Comparison of ENCODE assay signal across 12 cellular contexts in the genomic region with DNA sequence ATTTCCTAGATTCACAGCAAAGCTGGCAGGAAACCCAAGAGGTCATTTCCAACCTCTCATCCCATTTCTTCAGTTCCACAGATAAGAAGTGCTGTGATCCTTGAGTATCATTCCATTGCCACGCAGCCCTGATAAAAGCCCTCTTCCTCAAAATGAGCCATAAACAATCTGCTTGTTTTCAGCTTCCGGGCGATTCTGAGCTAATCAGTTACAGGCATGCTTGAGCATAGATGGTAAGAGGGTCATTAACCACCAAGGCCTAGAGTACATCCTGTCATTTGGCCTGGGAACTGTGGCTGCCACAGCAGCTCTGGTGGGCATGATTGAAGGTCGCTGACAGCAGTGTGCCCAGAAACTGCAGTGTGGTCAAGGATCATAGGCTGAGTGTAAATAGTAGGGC. TPM values are rescaled to one million over a fixed set of nuclear protein-coding genes. Genes with fewer than 3 reads are reported as not detected.
DNase-seq lines count a peak whose midpoint lies in the region; ATAC-seq lines count a peak whose summit lies in the region.
"Had no signal": no experiment of that assay in that cellular context is flagged by ENCODE, and none has a peak within 500 bp of the region (broad histone marks: within the 10 kb centered on the region; RNA-seq: fewer than 3 reads in every experiment).

No MANE protein-coding gene starts in this region.

- H3K27me3 Mint-ChIP-seq in activated T-helper 17 cell treated with anti-CD3 and anti-CD28 coated beads, Interleukin-2, amount 50 U/mL, for 72 hours, result peaks cover 32% of the 10 kb centered on the region

- H3K27ac Mint-ChIP-seq in activated T-helper 17 cell treated with anti-CD3 and anti-CD28 coated beads, Interleukin-2, amount 50 U/mL, for 72 hours, result no peak overlapping the region

- H3K9me3 Mint-ChIP-seq in activated T-helper 17 cell treated with anti-CD3 and anti-CD28 coated beads, Interleukin-2, amount 50 U/mL, for 72 hours, result no peaks in the 10 kb centered on the region
- H3K9me3 Mint-ChIP-seq: activated T-cell treated with anti-CD3 and anti-CD28 coated beads, Interleukin-2, amount 50 U/mL, for 4 hours had no signal

- peaks cover 29% of the 10 kb centered on the region for H3K4me1 ChIP-seq in mesodermal cell (ENCODE audit: control insufficient read depth, insufficient read depth, low read length, poor library complexity, severe bottlenecking)

- DNase-seq in SW480 (ENCODE audit: low spot score) (peak; percentile 27), dedifferentiated amniotic fluid mesenchymal stem cell (ENCODE audit: extremely low spot score) (no peak)
- DNase-seq in stimulated activated naive CD8-positive, alpha-beta T cell treated with anti-CD3 and anti-CD28 coated beads, Interleukin-15, Interleukin-2, amounts not matched to agents 100 U/mL and 50 U/mL, for 24 hours, result no peak
- DNase-seq: activated T-cell treated with anti-CD3 and anti-CD28 coated beads, Interleukin-2, amount 50 U/mL, for 4 hours; MM.1S; stimulated activated CD4-positive, alpha-beta T cell treated with anti-CD3 and anti-CD28 coated beads, Interleukin-12 subunit alpha, Interleukin-12 subunit beta, amount 100 ng/mL, for 4 hours had no signal

- peak overlapping the region; percentile 79 for H3K27ac ChIP-seq in mesodermal cell (ENCODE audit: low read depth, low read length, severe bottlenecking)
- H3K27ac ChIP-seq: SK-N-MC had no signal

- 44 to 71% methylated on average over 3 of the region's 4 CpGs for WGBS in mesodermal cell (ENCODE audit: insufficient coverage in 2 of 2), 2 experiments

- no peaks in the 10 kb centered on the region for H3K36me3 ChIP-seq in mesodermal cell (ENCODE audit: control insufficient read depth, insufficient read depth, low read length)

- no peak overlapping the region for H3K4me3 ChIP-seq in mesodermal cell (ENCODE audit: extremely low read depth, insufficient read depth, low read length, poor library complexity, severe bottlenecking)
- H3K4me3 ChIP-seq: SK-N-MC had no signal

- ATAC-seq in GM18870 (IDR thresholded peaks at IDR 0.05; ENCODE audit: unreplicated experiment) (peak; percentile 61), HG03108 (IDR thresholded peaks at IDR 0.05; ENCODE audit: unreplicated experiment) (peak; percentile 66), GM21381 (IDR thresholded peaks at IDR 0.05; ENCODE audit: unreplicated experiment) (no peak)
- ATAC-seq in activated T-helper 17 cell treated with anti-CD3 and anti-CD28 coated beads, Interleukin-2, amount 50 U/mL, for 72 hours (replicated peaks), result no peak
- ATAC-seq in stimulated activated naive CD8-positive, alpha-beta T cell treated with anti-CD3 and anti-CD28 coated beads, Interleukin-15, Interleukin-2, amounts not matched to agents 100 U/mL and 50 U/mL, for 24 hours, result no peak
- ATAC-seq: activated T-cell treated with anti-CD3 and anti-CD28 coated beads, Interleukin-2, amount 50 U/mL, for 4 hours had no signal

- H3K4me3 Mint-ChIP-seq in activated T-helper 17 cell treated with anti-CD3 and anti-CD28 coated beads, Interleukin-2, amount 50 U/mL, for 72 hours, result no peak overlapping the region
- H3K4me3 Mint-ChIP-seq: activated T-cell treated with anti-CD3 and anti-CD28 coated beads, Interleukin-2, amount 50 U/mL, for 4 hours had no signal

- no peaks in the 10 kb centered on the region for H3K4me1 Mint-ChIP-seq in activated T-helper 17 cell treated with anti-CD3 and anti-CD28 coated beads, Interleukin-2, amount 50 U/mL, for 72 hours

- H3K9me3 ChIP-seq in mesodermal cell (ENCODE audit: control insufficient read depth, low read length), result no peaks in the 10 kb centered on the region

- no peaks in the 10 kb centered on the region for H3K36me3 Mint-ChIP-seq in activated T-helper 17 cell treated with anti-CD3 and anti-CD28 coated beads, Interleukin-2, amount 50 U/mL, for 72 hours (ENCODE audit: low read depth)

RNA-seq across cellular contexts. Expression of a gene that starts 47.4 kb away (rescaled TPM):
- polyA plus RNA-seq in mesodermal cell (2013, experiment 1 of 2), result 55.0 TPM
- 45.4 TPM for polyA plus RNA-seq in mesodermal cell (2013, experiment 2 of 2)
- total RNA-seq in activated T-helper 17 cell treated with anti-CD3 and anti-CD28 coated beads, Interleukin-2, amount 50 U/mL, for 72 hours, result not detected

Comparison
In these comparisons a context has a peak if more than half of its experiments do, and no peak if none do; other contexts are left out.
1. ATAC-seq: peak in GM18870 (single experiment) and HG03108 (single experiment); none in GM21381 (single experiment), activated T-helper 17 cell treated with anti-CD3 and anti-CD28 coated beads, Interleukin-2, amount 50 U/mL, for 72 hours (single experiment) and stimulated activated naive CD8-positive, alpha-beta T cell treated with anti-CD3 and anti-CD28 coated beads, Interleukin-15, Interleukin-2, amounts not matched to agents 100 U/mL and 50 U/mL, for 24 hours (single experiment).